ENCODE assay signal across 1 cellular context in the genomic region with DNA sequence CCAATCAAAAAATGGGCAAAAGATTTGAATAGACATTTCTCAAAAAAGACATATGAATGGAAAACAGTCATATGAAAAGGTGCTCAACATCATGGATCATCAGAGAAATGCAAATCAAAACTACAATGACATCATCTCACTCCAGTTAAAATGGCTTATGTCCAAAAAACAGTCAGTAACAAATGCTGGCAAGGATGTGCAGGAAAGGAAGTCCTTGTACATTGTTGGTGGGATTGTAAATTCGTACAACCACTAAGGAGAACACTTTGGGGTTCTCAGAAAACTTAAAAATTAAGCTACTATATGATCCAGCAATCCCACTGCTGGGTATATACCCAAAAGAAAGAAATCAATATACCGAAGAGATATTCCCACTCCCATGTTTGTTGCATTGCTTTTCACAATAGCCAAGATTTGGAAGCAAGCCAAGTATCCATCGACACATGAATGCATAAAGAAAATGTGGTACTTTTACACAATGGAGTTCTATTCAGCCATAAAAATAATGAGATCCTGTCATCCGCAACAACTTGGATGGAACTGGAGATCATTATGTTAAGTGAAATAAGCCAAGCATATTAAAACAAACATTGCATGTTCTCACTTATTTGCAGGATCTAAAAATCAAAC.
A peak's percentile ranks its signal among the peaks of the same experiment; 100 is the strongest.
TF ChIP-seq lines count a peak whose summit lies in the region.

No MANE protein-coding gene starts in this region.

TF ChIP-seq in HEK293, 187 proteins besides CTCF, POLR2A, EP300 and RAD21 (continued from another document):
- TF ChIP-seq ZNF449 (tag by site-specific recombination; IDR thresholded peaks at IDR 0.05) (no peak), ZNF433 (tag by site-specific recombination; IDR thresholded peaks at IDR 0.05; ENCODE audit: low read depth) (no peak), ZNF529 (tag by site-specific recombination; IDR thresholded peaks at IDR 0.05; ENCODE audit: insufficient replicate concordance) (no peak), ZNF830 (tag by site-specific recombination; IDR thresholded peaks at IDR 0.05; ENCODE audit: low read depth) (no peak), ZNF221 (tag by site-specific recombination; IDR thresholded peaks at IDR 0.05; ENCODE audit: borderline replicate concordance) (no peak), ATF2 (tag by site-specific recombination; IDR thresholded peaks at IDR 0.05; ENCODE audit: low read depth) (peak; percentile 89), ZIC2 (tag by site-specific recombination; IDR thresholded peaks at IDR 0.05) (no peak), ZNF366 (tag by site-specific recombination; conservative IDR thresholded peaks at IDR 0.05) (0 out of 2 replicates have a peak, but pooled peaks have one; percentile 31), ZNF335 (tag by site-specific recombination; conservative IDR thresholded peaks at IDR 0.05) (no peak), ZBTB1 (tag by site-specific recombination; IDR thresholded peaks at IDR 0.05) (no peak)
- TF ChIP-seq, protein P1, sequence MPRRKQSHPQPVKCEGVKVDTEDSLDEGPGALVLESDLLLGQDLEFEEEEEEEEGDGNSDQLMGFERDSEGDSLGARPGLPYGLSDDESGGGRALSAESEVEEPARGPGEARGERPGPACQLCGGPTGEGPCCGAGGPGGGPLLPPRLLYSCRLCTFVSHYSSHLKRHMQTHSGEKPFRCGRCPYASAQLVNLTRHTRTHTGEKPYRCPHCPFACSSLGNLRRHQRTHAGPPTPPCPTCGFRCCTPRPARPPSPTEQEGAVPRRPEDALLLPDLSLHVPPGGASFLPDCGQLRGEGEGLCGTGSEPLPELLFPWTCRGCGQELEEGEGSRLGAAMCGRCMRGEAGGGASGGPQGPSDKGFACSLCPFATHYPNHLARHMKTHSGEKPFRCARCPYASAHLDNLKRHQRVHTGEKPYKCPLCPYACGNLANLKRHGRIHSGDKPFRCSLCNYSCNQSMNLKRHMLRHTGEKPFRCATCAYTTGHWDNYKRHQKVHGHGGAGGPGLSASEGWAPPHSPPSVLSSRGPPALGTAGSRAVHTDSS (tag by site-specific recombination; IDR thresholded peaks at IDR 0.05): no peak
